In genomic region chr20:32091888-32092346, GRCh38 we compare ENCODE assay signal across 8 cellular contexts. TPM values are rescaled to one million over a fixed set of nuclear protein-coding genes. Genes with fewer than 3 reads are reported as not detected.
DNase-seq lines count a peak whose midpoint lies in the region; ATAC-seq and TF ChIP-seq lines count a peak whose summit lies in the region.

No MANE protein-coding gene starts in this region.

- peaks cover 17% of the 10 kb centered on the region for H3K27me3 Mint-ChIP-seq in GM23338 (ENCODE audit: insufficient read depth, low read depth, poor library complexity)

- H3K4me3 ChIP-seq in AG10803 (ENCODE audit: low read length) (no peak overlapping the region), GM23338 (no peak overlapping the region), WERI-Rb-1 (ENCODE audit: low read depth, low read length) (no peak overlapping the region), brain microvascular endothelial cell (ENCODE audit: low read depth, low read length) (no peak overlapping the region)

- H3K9me3 ChIP-seq in WERI-Rb-1 (ENCODE audit: severe bottlenecking): peaks cover 2% of the 10 kb centered on the region

- H3K36me3 ChIP-seq in GM23338 (ENCODE audit: insufficient read depth) (no peaks in the 10 kb centered on the region), WERI-Rb-1 (no peaks in the 10 kb centered on the region), brain microvascular endothelial cell (replicated peaks) (no peaks in the 10 kb centered on the region)

- no peaks in the 10 kb centered on the region for H3K27me3 ChIP-seq in GM23338 (ENCODE audit: insufficient read depth)
- H3K27me3 ChIP-seq in WERI-Rb-1 (ENCODE audit: insufficient read depth, low read depth, severe bottlenecking): no peaks in the 10 kb centered on the region
- peaks cover 6% of the 10 kb centered on the region for H3K27me3 ChIP-seq in brain microvascular endothelial cell (replicated peaks)

- peaks cover 6% of the 10 kb centered on the region; the same call in 2 of the 3 replicates for H3K9me3 Mint-ChIP-seq in GM23338

- H3K27ac ChIP-seq in GM23338 (ENCODE audit: low read depth) (no peak overlapping the region), WERI-Rb-1 (no peak overlapping the region), brain microvascular endothelial cell (no peak overlapping the region)

- DNase-seq in AG10803 (ENCODE audit: low read depth) (peak; percentile 80), GM23338 (ENCODE audit: low spot score) (peak; percentile 98), NCI-H2196 (lab: John Stamatoyannopoulos, UW; ENCODE audit: unreplicated experiment) (peak; percentile 76), WERI-Rb-1 (peak; percentile 85), brain microvascular endothelial cell (peak; percentile 83), islet precursor cell (peak; percentile 94)
- peak; percentile 53 to 72 (median 62) for DNase-seq in stimulated activated CD4-positive, alpha-beta T cell treated with anti-CD3 and anti-CD28 coated beads, Interleukin-1b, Interleukin-23, amount 100 ng/mL, for 24 hours (ENCODE audit: low read depth in 4 of 4, low spot score in 1 of 4)

- peaks cover 25% of the 10 kb centered on the region for H3K4me1 ChIP-seq in GM23338 (ENCODE audit: insufficient read depth)

- ATAC-seq in GM23338: peak; percentile 42
- no peak for ATAC-seq in HG02678 (IDR thresholded peaks at IDR 0.05; ENCODE audit: unreplicated experiment)

- H2AFZ ChIP-seq in GM23338: peak overlapping the region; percentile 85

- peak; percentile 88 for TF ChIP-seq CTCF in AG10803 (conservative IDR thresholded peaks at IDR 0.05; ENCODE audit: low read length)
- TF ChIP-seq CTCF in GM23338 (conservative IDR thresholded peaks at IDR 0.05; ENCODE audit: low read depth in 2 of 2): peak; percentile 95 to 100
- TF ChIP-seq CTCF in WERI-Rb-1 (IDR thresholded peaks at IDR 0.05; ENCODE audit: low read depth, low read length): peak; percentile 89
- peak; percentile 98 for TF ChIP-seq CTCF in brain microvascular endothelial cell (IDR thresholded peaks at IDR 0.05; ENCODE audit: low read depth, low read length, missing control alignments)

- H4K20me1 ChIP-seq in GM23338 (replicated peaks; ENCODE audit: insufficient read depth): no peaks in the 10 kb centered on the region

- no peaks in the 10 kb centered on the region for H3K9me2 ChIP-seq in GM23338 (ENCODE audit: insufficient read depth)

- peaks cover 36% of the 10 kb centered on the region for H3K4me1 Mint-ChIP-seq in GM23338

- peaks cover 23% of the 10 kb centered on the region for H3F3A ChIP-seq in GM23338 (replicated peaks; ENCODE audit: low read depth)

- no peak overlapping the region for H3K27ac Mint-ChIP-seq in GM23338

- in situ Hi-C loops in brain microvascular endothelial cell (cut with HindIII; ENCODE audit: low pct_ligation_motif_present, low sequenced_read_pairs): no loop called here

- no peaks in the 10 kb centered on the region; the same call in 2 of the 3 replicates for H3K36me3 Mint-ChIP-seq in GM23338 (ENCODE audit: low read depth)

- peak overlapping the region; percentile 57; the same call in 1 of the 2 replicates for H3K4me2 ChIP-seq in GM23338

- no peak overlapping the region; the same call in 2 of the 3 replicates for H3K4me3 Mint-ChIP-seq in GM23338

- no peaks in the 10 kb centered on the region for H3K79me2 ChIP-seq in GM23338 (replicated peaks; ENCODE audit: insufficient read depth)

TF ChIP-seq in GM23338, 12 proteins besides CTCF, POLR2A, EP300 and RAD21:
- no peak for TF ChIP-seq ZNF114 (CRISPR knock-in tag; IDR thresholded peaks at IDR 0.05)
- no peak for TF ChIP-seq POLR2AphosphoS5 (IDR thresholded peaks at IDR 0.05; ENCODE audit: low read depth)
- TF ChIP-seq REST (IDR thresholded peaks at IDR 0.05; ENCODE audit: unreplicated experiment): no peak
- TF ChIP-seq ETS1 (IDR thresholded peaks at IDR 0.05): no peak
- TF ChIP-seq JUNB (IDR thresholded peaks at IDR 0.05; ENCODE audit: unreplicated experiment): no peak
- no peak for TF ChIP-seq STAT1 (IDR thresholded peaks at IDR 0.05; ENCODE audit: unreplicated experiment)

RNA-seq across cellular contexts. Expression of gene TM9SF4, which starts 17.6 kb away (rescaled TPM):
- total RNA-seq in GM23338 (2014; rRNA removed; shearing (Covaris generic)): 47.5 and 52.6 TPM in 2 replicates
- polyA plus RNA-seq in GM23338 (2016; fragmentation: Nextera tagmentation; extraction: Ambion mirVana): 20.3 and 20.4 TPM in 2 replicates

RNA-seq across cellular contexts. Expression of gene HCK, which starts 39.9 kb away (rescaled TPM):
- 0.97 and 1.2 TPM in 2 replicates for total RNA-seq in GM23338 (2014; rRNA removed; shearing (Covaris generic))
- polyA plus RNA-seq in GM23338 (2016; fragmentation: Nextera tagmentation; extraction: Ambion mirVana): 0.43 TPM in 1 of 2 replicates, not detected in the other
